20 cellular contexts compared by ENCODE assay signal in genomic region chr6:165685302-165685701, GRCh38.
"Had no signal": no experiment of that assay in that cellular context is flagged by ENCODE, and none has a peak within 500 bp of the region (broad histone marks: within the 10 kb centered on the region; RNA-seq: fewer than 3 reads in every experiment).

No MANE protein-coding gene starts in this region.

- DNase-seq: activated CD4-positive, alpha-beta memory T cell treated with anti-CD3 and anti-CD28 coated beads for 36 hours; activated CD4-positive, alpha-beta T cell treated with anti-CD3 and anti-CD28 coated beads, Interleukin-2, amount 10 ng/mL, durations not matched to agents 7 days and 5 days; activated CD4-positive, CD25-positive, alpha-beta regulatory T cell; activated gamma-delta T cell; activated naive CD4-positive, alpha-beta T cell treated with anti-CD3 and anti-CD28 coated beads for 36 hours; activated T-cell treated with anti-CD3 and anti-CD28 coated beads for 4 hours; activated T-cell treated with anti-CD3 and anti-CD28 coated beads, Interleukin-2, amount 50 U/mL, for 48 hours; amygdala; cortex of kidney; NCI-H1092; NCI-H1436; NCI-H1694 treated with DMSO at 0.1 percent for 48 hours; NCI-H2081 treated with DMSO at 0.1 percent for 48 hours; NCI-H345; NCI-H510A; NCI-H526 treated with DMSO at 0.1 percent for 48 hours; SIG-M5; T-cell; T-helper 2 cell; T1000 had no signal
